In genomic region chr11:78223320-78223954, GRCh38 we compare ENCODE assay signal across 11 cellular contexts. TPM values are rescaled to one million over a fixed set of nuclear protein-coding genes. Genes with fewer than 3 reads are reported as not detected.
DNase-seq lines count a peak whose midpoint lies in the region; ATAC-seq and TF ChIP-seq lines count a peak whose summit lies in the region.
"Had no signal": no experiment of that assay in that cellular context is flagged by ENCODE, and none has a peak within 500 bp of the region (broad histone marks: within the 10 kb centered on the region; RNA-seq: fewer than 3 reads in every experiment).

No MANE protein-coding gene starts in this region.

- peak overlapping the region; percentile 85 for H3K27ac Mint-ChIP-seq in activated B cell treated with CpG ODN at 0.5 μM for 24 hours
- no peak overlapping the region for H3K27ac Mint-ChIP-seq in activated T-cell treated with anti-CD3 and anti-CD28 coated beads, Interleukin-2, amount 50 U/mL, for 24 hours

- DNase-seq in activated B cell treated with CpG ODN at 0.5 μM for 24 hours (peak; percentile 29), CD1c-positive myeloid dendritic cell (ENCODE audit: extremely low spot score) (no peak), cerebellar nuclear complex (lab: John Stamatoyannopoulos, UW) (no peak)
- no peak for DNase-seq in activated T-cell treated with anti-CD3 and anti-CD28 coated beads, Interleukin-2, amount 50 U/mL, for 24 hours
- DNase-seq: activated effector memory CD4-positive, alpha-beta T cell treated with Interleukin-2 at 50 U/mL for 16 hours; NCI-H2171 treated with DMSO at 0.1 percent for 48 hours had no signal

- POLR2A ChIA-PET in activated B cell treated with CpG ODN at 0.5 μM for 24 hours (lab: Charles Lee) = interaction anchor here (0.6 to 1.4 kb wide), 4 partner anchors 20 to 352 kb away, joined by 3 to 4 read pairs (median 3); partner anchors contain the start of genes ALG8 and NARS2

- no peaks in the 10 kb centered on the region for H3K27me3 ChIP-seq in gastroesophageal sphincter

- WGBS in gastroesophageal sphincter (ENCODE audit: low coverage in 1 of 2), 2 donors = 60 to 93% methylated on average over 1 to 4 of the region's 9 CpGs

- H3K4me1 ChIP-seq in gastroesophageal sphincter = peaks cover 0 to 3% (median 0%) of the 10 kb centered on the region in 3 donors

- H3K4me3 Mint-ChIP-seq in activated B cell treated with CpG ODN at 0.5 μM for 24 hours = peak overlapping the region; percentile 77
- no peak overlapping the region for H3K4me3 Mint-ChIP-seq in activated T-cell treated with anti-CD3 and anti-CD28 coated beads, Interleukin-2, amount 50 U/mL, for 24 hours
- H3K4me3 Mint-ChIP-seq: dendritic cell treated with granulocyte-macrophage colony-stimulating factor and Interleukin-4, amounts not matched to agents 40 ng/mL and 50 ng/mL, for 4 days had no signal

- CTCF ChIA-PET in activated B cell treated with CpG ODN at 0.5 μM for 24 hours (lab: Charles Lee) = interaction anchor here (1.1 to 1.6 kb wide), 2 partner anchors 190 to 341 kb away, joined by 3 to 4 read pairs; no protein-coding TSS in a partner anchor

- intact Hi-C loops in activated B cell treated with CpG ODN at 0.5 μM for 24 hours (cut with micrococcal nuclease) = loop anchor here (1.0 to 10.0 kb wide), 3 partner anchors 35 to 310 kb away; partner anchors contain the start of genes KCTD21 and USP35

- TF ChIP-seq POLR2A in GM18505 (IDR thresholded peaks at IDR 0.05; ENCODE audit: borderline replicate concordance, extremely low read depth, insufficient read depth, insufficient read length) = peak; percentile 27
- TF ChIP-seq POLR2A in gastroesophageal sphincter (IDR thresholded peaks at IDR 0.05) = no peak

- no peaks in the 10 kb centered on the region for H3K9me3 Mint-ChIP-seq in activated B cell treated with CpG ODN at 0.5 μM for 24 hours
- H3K9me3 Mint-ChIP-seq in activated T-cell treated with anti-CD3 and anti-CD28 coated beads, Interleukin-2, amount 50 U/mL, for 24 hours = no peaks in the 10 kb centered on the region
- H3K9me3 Mint-ChIP-seq: dendritic cell treated with granulocyte-macrophage colony-stimulating factor and Interleukin-4, amounts not matched to agents 40 ng/mL and 50 ng/mL, for 4 days had no signal

- no peak overlapping the region for H3K4me3 ChIP-seq in gastroesophageal sphincter

- peaks cover 61% of the 10 kb centered on the region for H3K36me3 Mint-ChIP-seq in activated B cell treated with CpG ODN at 0.5 μM for 24 hours (ENCODE audit: low read depth)
- peaks cover 22% of the 10 kb centered on the region for H3K36me3 Mint-ChIP-seq in activated T-cell treated with anti-CD3 and anti-CD28 coated beads, Interleukin-2, amount 50 U/mL, for 24 hours (ENCODE audit: low read depth)

- peaks cover 45% of the 10 kb centered on the region for H3K4me1 Mint-ChIP-seq in activated B cell treated with CpG ODN at 0.5 μM for 24 hours
- peaks cover 27% of the 10 kb centered on the region for H3K4me1 Mint-ChIP-seq in activated T-cell treated with anti-CD3 and anti-CD28 coated beads, Interleukin-2, amount 50 U/mL, for 24 hours (ENCODE audit: low read depth)

- no peak for TF ChIP-seq CTCF in activated B cell treated with CpG ODN at 0.5 μM for 24 hours (IDR thresholded peaks at IDR 0.05)
- TF ChIP-seq CTCF in gastroesophageal sphincter (IDR thresholded peaks at IDR 0.05) = no peak

- no peak overlapping the region for H3K27ac ChIP-seq in gastroesophageal sphincter

- peak; percentile 63 for ATAC-seq in GM18505 (IDR thresholded peaks at IDR 0.05; ENCODE audit: unreplicated experiment)
- ATAC-seq in GM19455 (IDR thresholded peaks at IDR 0.05; ENCODE audit: unreplicated experiment) = peak; percentile 56
- ATAC-seq in HG02973 (IDR thresholded peaks at IDR 0.05; ENCODE audit: unreplicated experiment) = peak; percentile 76
- ATAC-seq in activated B cell treated with CpG ODN at 0.5 μM for 24 hours (ENCODE audit: low read depth) = peak; percentile 82
- ATAC-seq in gastroesophageal sphincter = no peak

- no peaks in the 10 kb centered on the region for H3K9me3 ChIP-seq in gastroesophageal sphincter

- peaks cover 0 to 83% of the 10 kb centered on the region in 2 donors for H3K36me3 ChIP-seq in gastroesophageal sphincter

- TF ChIP-seq EP300 in gastroesophageal sphincter (IDR thresholded peaks at IDR 0.05) = no peak

- H3K27me3 Mint-ChIP-seq in activated B cell treated with CpG ODN at 0.5 μM for 24 hours = no peaks in the 10 kb centered on the region
- H3K27me3 Mint-ChIP-seq in activated T-cell treated with anti-CD3 and anti-CD28 coated beads, Interleukin-2, amount 50 U/mL, for 24 hours = no peaks in the 10 kb centered on the region
- H3K27me3 Mint-ChIP-seq: dendritic cell treated with granulocyte-macrophage colony-stimulating factor and Interleukin-4, amounts not matched to agents 40 ng/mL and 50 ng/mL, for 4 days had no signal

RNA-seq across cellular contexts. Expression of gene USP35, which starts 34.7 kb away (rescaled TPM):
- total RNA-seq in activated B cell treated with CpG ODN at 0.5 μM for 24 hours = 3.5 and 4.9 TPM in 2 replicates
- total RNA-seq in gastroesophageal sphincter = 10 to 100 TPM in 2 of 4 donors, 1 to 10 TPM in 2; 7.1 to 14.5 (median 10.6) TPM

RNA-seq across cellular contexts. Expression of gene KCTD21, which starts 35.0 kb away (rescaled TPM):
- total RNA-seq in activated B cell treated with CpG ODN at 0.5 μM for 24 hours (3.2 and 3.5 TPM in 2 replicates), gastroesophageal sphincter (10 to 100 TPM in 2 of 4 donors, 1 to 10 TPM in 2; 5.7 to 18.6 (median 9.9) TPM)
